In genomic region chr17:62848334-62848733, GRCh38 we compare ENCODE assay signal across 31 cellular contexts. TPM values are rescaled to one million over a fixed set of nuclear protein-coding genes. Genes with fewer than 3 reads are reported as not detected.
"Had no signal": no experiment of that assay in that cellular context is flagged by ENCODE, and none has a peak within 500 bp of the region (broad histone marks: within the 10 kb centered on the region; RNA-seq: fewer than 3 reads in every experiment).

No MANE protein-coding gene starts in this region.

- H3K9me3 Mint-ChIP-seq: activated B cell treated with CpG ODN at 0.5 μM for 24 hours; activated CD8-positive, alpha-beta T cell treated with anti-CD3 and anti-CD28 coated beads for 36 hours; activated naive CD4-positive, alpha-beta T cell treated with anti-CD3 and anti-CD28 coated beads, Interleukin-2, amount 50 U/mL, for 24 hours; activated naive CD8-positive, alpha-beta T cell treated with anti-CD3 and anti-CD28 coated beads for 36 hours; activated naive CD8-positive, alpha-beta T cell treated with anti-CD3 and anti-CD28 coated beads, Interleukin-2, amount 50 U/mL, for 24 hours; activated T-cell treated with anti-CD3 and anti-CD28 coated beads, Interleukin-2, amount 50 U/mL, for 4 hours; activated T-helper 17 cell treated with anti-CD3 and anti-CD28 coated beads, Interleukin-2, amount 50 U/mL, for 72 hours; T-helper 1 cell treated with Interleukin-12 subunit alpha and Interleukin-12 subunit beta and Interleukin-4 antibody, amounts not matched to agents 30 μg/mL and 1 μg/mL, for 36 hours; T-helper 2 cell treated with Interferon-gamma antibody and Interleukin-4, amounts not matched to agents 5 μg/mL and 100 μg/mL, for 36 hours had no signal

- H3K27ac ChIP-seq: adrenal gland, body of pancreas, foreskin keratinocyte, gastrocnemius medialis, heart left ventricle, WERI-Rb-1 had no signal

- H3K27me3 ChIP-seq: adrenal gland, body of pancreas, foreskin keratinocyte, gastrocnemius medialis, heart left ventricle had no signal

- H3K4me3 Mint-ChIP-seq: activated B cell treated with CpG ODN at 0.5 μM for 24 hours; activated CD8-positive, alpha-beta T cell treated with anti-CD3 and anti-CD28 coated beads for 36 hours; activated naive CD4-positive, alpha-beta T cell treated with anti-CD3 and anti-CD28 coated beads for 36 hours; activated naive CD4-positive, alpha-beta T cell treated with anti-CD3 and anti-CD28 coated beads, Interleukin-2, amount 50 U/mL, for 24 hours; activated naive CD8-positive, alpha-beta T cell treated with anti-CD3 and anti-CD28 coated beads for 36 hours; activated naive CD8-positive, alpha-beta T cell treated with anti-CD3 and anti-CD28 coated beads, Interleukin-2, amount 50 U/mL, for 24 hours; activated T-cell treated with anti-CD3 and anti-CD28 coated beads, Interleukin-2, amount 50 U/mL, for 4 hours; activated T-helper 17 cell treated with anti-CD3 and anti-CD28 coated beads, Interleukin-2, amount 50 U/mL, for 72 hours; T-helper 1 cell treated with Interleukin-12 subunit alpha and Interleukin-12 subunit beta and Interleukin-4 antibody, amounts not matched to agents 30 μg/mL and 1 μg/mL, for 36 hours; T-helper 2 cell treated with Interferon-gamma antibody and Interleukin-4, amounts not matched to agents 5 μg/mL and 100 μg/mL, for 36 hours had no signal

- H3K4me1 ChIP-seq: adrenal gland, body of pancreas, foreskin keratinocyte, gastrocnemius medialis, heart left ventricle had no signal

- H3K27ac Mint-ChIP-seq: activated B cell treated with CpG ODN at 0.5 μM for 24 hours; activated CD8-positive, alpha-beta T cell treated with anti-CD3 and anti-CD28 coated beads for 36 hours; activated naive CD4-positive, alpha-beta T cell treated with anti-CD3 and anti-CD28 coated beads for 36 hours; activated naive CD4-positive, alpha-beta T cell treated with anti-CD3 and anti-CD28 coated beads, Interleukin-2, amount 50 U/mL, for 24 hours; activated naive CD8-positive, alpha-beta T cell treated with anti-CD3 and anti-CD28 coated beads for 36 hours; activated naive CD8-positive, alpha-beta T cell treated with anti-CD3 and anti-CD28 coated beads, Interleukin-2, amount 50 U/mL, for 24 hours; activated T-helper 17 cell treated with anti-CD3 and anti-CD28 coated beads, Interleukin-2, amount 50 U/mL, for 72 hours; T-helper 1 cell treated with Interleukin-12 subunit alpha and Interleukin-12 subunit beta and Interleukin-4 antibody, amounts not matched to agents 30 μg/mL and 1 μg/mL, for 36 hours; T-helper 2 cell treated with Interferon-gamma antibody and Interleukin-4, amounts not matched to agents 5 μg/mL and 100 μg/mL, for 36 hours had no signal

- H3K27me3 Mint-ChIP-seq: activated naive CD8-positive, alpha-beta T cell treated with anti-CD3 and anti-CD28 coated beads for 36 hours; activated naive CD8-positive, alpha-beta T cell treated with anti-CD3 and anti-CD28 coated beads, Interleukin-2, amount 50 U/mL, for 24 hours had no signal

- H3K4me1 Mint-ChIP-seq: activated B cell treated with CpG ODN at 0.5 μM for 24 hours; activated naive CD4-positive, alpha-beta T cell treated with anti-CD3 and anti-CD28 coated beads, Interleukin-2, amount 50 U/mL, for 24 hours; activated naive CD8-positive, alpha-beta T cell treated with anti-CD3 and anti-CD28 coated beads for 36 hours; activated naive CD8-positive, alpha-beta T cell treated with anti-CD3 and anti-CD28 coated beads, Interleukin-2, amount 50 U/mL, for 24 hours; activated T-helper 17 cell treated with anti-CD3 and anti-CD28 coated beads, Interleukin-2, amount 50 U/mL, for 72 hours had no signal

- ATAC-seq: activated CD4-positive, CD25-positive, alpha-beta regulatory T cell treated with anti-CD3 and anti-CD28 coated beads, Interleukin-2, amount 50 U/mL, for 24 hours; activated CD8-positive, alpha-beta T cell treated with anti-CD3 and anti-CD28 coated beads for 36 hours; activated naive CD8-positive, alpha-beta T cell treated with anti-CD3 and anti-CD28 coated beads, Interleukin-2, amount 50 U/mL, for 24 hours; activated T-cell treated with anti-CD3 and anti-CD28 coated beads, Interleukin-2, amount 50 U/mL, for 4 hours; activated T-helper 17 cell treated with anti-CD3 and anti-CD28 coated beads, Interleukin-2, amount 50 U/mL, for 72 hours; body of pancreas; esophagus mucosa; foreskin keratinocyte; gastrocnemius medialis; heart left ventricle had no signal

- H3K36me3 ChIP-seq: adrenal gland, gastrocnemius medialis, heart left ventricle, WERI-Rb-1 had no signal

- H3K9me3 ChIP-seq: adrenal gland, body of pancreas, gastrocnemius medialis, heart left ventricle had no signal

- H3K36me3 Mint-ChIP-seq: activated naive CD4-positive, alpha-beta T cell treated with anti-CD3 and anti-CD28 coated beads, Interleukin-2, amount 50 U/mL, for 24 hours; activated naive CD8-positive, alpha-beta T cell treated with anti-CD3 and anti-CD28 coated beads for 36 hours had no signal

- DNase-seq: activated B cell treated with CpG ODN at 0.5 μM for 24 hours; activated CD4-positive, alpha-beta T cell treated with anti-CD3 and anti-CD28 coated beads for 48 hours; activated CD4-positive, alpha-beta T cell treated with anti-CD3 and anti-CD28 coated beads, Interleukin-2, amount 50 U/mL, for 1 hour; activated CD4-positive, alpha-beta T cell treated with anti-CD3 and anti-CD28 coated beads, Interleukin-2, amount 50 U/mL, for 48 hours; activated CD8-positive, alpha-beta memory T cell treated with anti-CD3 and anti-CD28 coated beads for 24 hours; activated CD8-positive, alpha-beta T cell treated with anti-CD3 and anti-CD28 coated beads for 36 hours; activated effector memory CD4-positive, alpha-beta T cell treated with Interleukin-2 at 50 U/mL for 16 hours; activated naive CD4-positive, alpha-beta T cell treated with anti-CD3 and anti-CD28 coated beads for 36 hours; activated naive CD8-positive, alpha-beta T cell treated with anti-CD3 and anti-CD28 coated beads for 36 hours; activated naive CD8-positive, alpha-beta T cell treated with anti-CD3 and anti-CD28 coated beads, Interleukin-2, amount 50 U/mL, for 24 hours; activated T-cell treated with anti-CD3 and anti-CD28 coated beads, Interleukin-2, amount 50 U/mL, for 4 hours; amygdala; aorta; body of pancreas; caudate nucleus; cortex of kidney; dermis blood vessel endothelial cell; effector CD8-positive, alpha-beta T cell; foreskin keratinocyte; gastrocnemius medialis; glutamatergic neuron; heart left ventricle; T1000; WERI-Rb-1 had no signal

- H3K4me3 ChIP-seq: adrenal gland, body of pancreas, gastrocnemius medialis, heart left ventricle had no signal

RNA-seq across cellular contexts. Expression of gene MARCHF10, which starts 40.2 kb away (rescaled TPM):
- total RNA-seq: activated B cell treated with CpG ODN at 0.5 μM for 24 hours; activated CD8-positive, alpha-beta T cell treated with anti-CD3 and anti-CD28 coated beads for 36 hours; activated naive CD4-positive, alpha-beta T cell treated with anti-CD3 and anti-CD28 coated beads for 36 hours; activated naive CD8-positive, alpha-beta T cell treated with anti-CD3 and anti-CD28 coated beads for 36 hours; activated T-cell treated with anti-CD3 and anti-CD28 coated beads, Interleukin-2, amount 50 U/mL, for 4 hours; adrenal gland; aorta; dermis blood vessel endothelial cell; esophagus mucosa; foreskin keratinocyte; gastrocnemius medialis; heart left ventricle had no signal
- polyA plus RNA-seq: aorta, heart left ventricle had no signal
